In genomic region chr6:54465649-54466300, GRCh38 we compare ENCODE assay signal across 31 cellular contexts.
"Had no signal": no experiment of that assay in that cellular context is flagged by ENCODE, and none has a peak within 500 bp of the region (broad histone marks: within the 10 kb centered on the region; RNA-seq: fewer than 3 reads in every experiment).

No MANE protein-coding gene starts in this region.

- H3K27me3 ChIP-seq: neural progenitor cell, ovary, spleen, suprapubic skin, testis, tibial artery, transverse colon, upper lobe of right lung, uterus had no signal

- H3K27me3 Mint-ChIP-seq: progenitor cell of endocrine pancreas; stimulated activated memory B cell treated with anti-CD40 and anti-IgM and Interleukin-4, amounts not matched to agents 10 μg/mL and 1 μg/mL and 100 μg/mL, for 72 hours; stimulated activated naive CD8-positive, alpha-beta T cell treated with anti-CD3 and anti-CD28 coated beads, Interleukin-15, amount 100 ng/mL, for 72 hours; type B pancreatic cell had no signal

- H3K27ac Mint-ChIP-seq: natural killer cell; nephron; neural progenitor cell; stimulated activated memory B cell treated with anti-CD40 and anti-IgM and Interleukin-4, amounts not matched to agents 10 μg/mL and 1 μg/mL and 100 μg/mL, for 72 hours; stimulated activated naive CD8-positive, alpha-beta T cell treated with anti-CD3 and anti-CD28 coated beads, Interleukin-15, amount 100 ng/mL, for 72 hours; type B pancreatic cell had no signal

- H3K36me3 Mint-ChIP-seq: natural killer cell; neural progenitor cell; stimulated activated memory B cell treated with anti-CD40 and anti-IgM and Interleukin-4, amounts not matched to agents 10 μg/mL and 1 μg/mL and 100 μg/mL, for 72 hours; type B pancreatic cell had no signal

- H3K9me3 Mint-ChIP-seq: nephron, neural progenitor cell, type B pancreatic cell had no signal

- H3K4me1 ChIP-seq: neural progenitor cell, parathyroid adenoma, psoas muscle, spleen, suprapubic skin, testis, tibial artery, transverse colon, upper lobe of right lung, uterus had no signal

- H3K36me3 ChIP-seq: neural progenitor cell, ovary, spleen, suprapubic skin, tibial artery, transverse colon, upper lobe of right lung, uterus had no signal

- ATAC-seq: natural killer cell; psoas muscle; right cardiac atrium; sciatic nerve; stimulated activated memory B cell treated with anti-CD40 and anti-IgM and Interleukin-4, amounts not matched to agents 10 μg/mL and 1 μg/mL and 100 μg/mL, for 72 hours; stimulated activated naive CD8-positive, alpha-beta T cell treated with anti-CD3 and anti-CD28 coated beads, Interleukin-15, amount 100 ng/mL, for 72 hours; stimulated activated naive CD8-positive, alpha-beta T cell treated with anti-CD3 and anti-CD28 coated beads, Interleukin-15, Interleukin-2, amounts not matched to agents 100 U/mL and 50 U/mL, for 24 hours; upper lobe of right lung had no signal

- H3K9ac ChIP-seq: neural progenitor cell, parathyroid adenoma had no signal

- H3K27ac ChIP-seq: neural progenitor cell, ovary, parathyroid adenoma, psoas muscle, skin epidermis, spleen, suprapubic skin, testis, tibial artery, transverse colon, upper lobe of right lung, uterus had no signal

- H3K4me1 Mint-ChIP-seq: natural killer cell; nephron; neural progenitor cell; stimulated activated memory B cell treated with anti-CD40 and anti-IgM and Interleukin-4, amounts not matched to agents 10 μg/mL and 1 μg/mL and 100 μg/mL, for 72 hours; stimulated activated naive CD8-positive, alpha-beta T cell treated with anti-CD3 and anti-CD28 coated beads, Interleukin-15, amount 100 ng/mL, for 72 hours had no signal

- H3K4me3 ChIP-seq: neural progenitor cell, ovary, psoas muscle, skin epidermis, smooth muscle cell, spleen, suprapubic skin, testis, tibial artery, transverse colon, upper lobe of right lung, uterus had no signal

- H3K9me3 ChIP-seq: ovary, psoas muscle, suprapubic skin, testis, tibial artery, transverse colon, upper lobe of right lung, uterus had no signal

- DNase-seq: natural killer cell; occipital lobe; ovary; posterior cingulate gyrus; psoas muscle; right cardiac atrium; spleen; stimulated activated CD4-positive, alpha-beta T cell treated with anti-CD3 and anti-CD28 coated beads, Interleukin-12 subunit alpha, Interleukin-12 subunit beta, amount 100 ng/mL, for 4 hours; stimulated activated CD4-positive, alpha-beta T cell treated with anti-CD3 and anti-CD28 coated beads, Interleukin-1b, Interleukin-23, amount 100 ng/mL, for 48 hours; stimulated activated CD4-positive, alpha-beta T cell treated with anti-CD3 and anti-CD28 coated beads, Interleukin-4, amount 100 ng/mL, for 1 hour; stimulated activated CD4-positive, alpha-beta T cell treated with anti-CD3 and anti-CD28 coated beads, Interleukin-4, amount 100 ng/mL, for 4 hours; stimulated activated CD8-positive, alpha-beta memory T cell treated with anti-CD3 and anti-CD28 coated beads, Interleukin-4, amount 100 ng/mL, for 48 hours; stimulated activated naive CD4-positive, alpha-beta T cell; stimulated activated naive CD8-positive, alpha-beta T cell treated with anti-CD3 and anti-CD28 coated beads, Interleukin-15, amount 100 ng/mL, for 72 hours; stimulated activated naive CD8-positive, alpha-beta T cell treated with anti-CD3 and anti-CD28 coated beads, Interleukin-15, Interleukin-2, amounts not matched to agents 100 U/mL and 50 U/mL, for 24 hours; substantia nigra; testis; tibial artery; transverse colon; upper lobe of right lung; uterus had no signal

- H3K4me3 Mint-ChIP-seq: natural killer cell; nephron; neural progenitor cell; stimulated activated memory B cell treated with anti-CD40 and anti-IgM and Interleukin-4, amounts not matched to agents 10 μg/mL and 1 μg/mL and 100 μg/mL, for 72 hours; stimulated activated naive CD8-positive, alpha-beta T cell treated with anti-CD3 and anti-CD28 coated beads, Interleukin-15, amount 100 ng/mL, for 72 hours; type B pancreatic cell had no signal
